Comparison of ENCODE assay signal across 11 cellular contexts in genomic region chr4:41590591-41590990, GRCh38. TPM values are rescaled to one million over a fixed set of nuclear protein-coding genes. Genes with fewer than 3 reads are reported as not detected.
DNase-seq lines count a peak whose midpoint lies in the region; ATAC-seq and TF ChIP-seq lines count a peak whose summit lies in the region.
"Had no signal": no experiment of that assay in that cellular context is flagged by ENCODE, and none has a peak within 500 bp of the region (broad histone marks: within the 10 kb centered on the region; RNA-seq: fewer than 3 reads in every experiment).

No MANE protein-coding gene starts in this region.

- H3K4me3 ChIP-seq in HEK293 (ENCODE audit: low read depth, low read length) (no peak overlapping the region), epithelial cell of esophagus (ENCODE audit: low read length) (no peak overlapping the region), gastrocnemius medialis (no peak overlapping the region)

- H3K27ac ChIP-seq in HEK293 (ENCODE audit: extremely low read depth, low read depth, low read length): no peak overlapping the region
- H3K27ac ChIP-seq in gastrocnemius medialis: peak overlapping the region; percentile 3 to 62 (median 51)
- H3K27ac ChIP-seq: foreskin keratinocyte had no signal

- peak; percentile 76 for DNase-seq in NCI-H510A treated with DMSO at 0.1 percent for 48 hours (lab: John Stamatoyannopoulos, UW)
- peak; percentile 46 for DNase-seq in epithelial cell of esophagus (ENCODE audit: low read depth)
- DNase-seq in gastrocnemius medialis: no peak
- DNase-seq in NCI-H1048 (lab: John Stamatoyannopoulos, UW): no peak
- no peak for DNase-seq in CD14-positive monocyte (ENCODE audit: low spot score)
- DNase-seq in hepatic stellate cell (ENCODE audit: low spot score): no peak
- DNase-seq: T-helper 17 cell had no signal

- TF ChIP-seq CTCF in HEK293 (tag by site-specific recombination; IDR thresholded peaks at IDR 0.05) (no peak), epithelial cell of esophagus (IDR thresholded peaks at IDR 0.05; ENCODE audit: insufficient read depth, low read depth, low read length, missing control alignments) (no peak), gastrocnemius medialis (IDR thresholded peaks at IDR 0.05 in 4 of 5, conservative IDR thresholded peaks at IDR 0.05 in 1 of 5) (no peak), CD14-positive monocyte (IDR thresholded peaks at IDR 0.05) (no peak)

- H3K4me3 Mint-ChIP-seq in CD14-positive monocyte: no peak overlapping the region
- H3K4me3 Mint-ChIP-seq: T-helper 17 cell had no signal

- H3K9me3 Mint-ChIP-seq in CD14-positive monocyte: peaks cover 0 to 4% (median 0%) of the 10 kb centered on the region in 7 donors

- ATAC-seq in gastrocnemius medialis: peak; percentile 32 to 34
- no peak for ATAC-seq in HG03378 (IDR thresholded peaks at IDR 0.05; ENCODE audit: unreplicated experiment)
- ATAC-seq: foreskin keratinocyte, sciatic nerve, T-helper 17 cell had no signal

- no peaks in the 10 kb centered on the region for H3K4me1 Mint-ChIP-seq in CD14-positive monocyte
- H3K4me1 Mint-ChIP-seq: T-helper 17 cell had no signal

- CTCF ChIA-PET in HEK293 (lab: Yijun Ruan, JAX): interaction anchor here (0.6 kb wide), 1 partner anchor 236 kb away, joined by 3 read pairs; no protein-coding TSS in a partner anchor

- intact Hi-C loops in gastrocnemius medialis (cut with DNase I; ENCODE audit: low total_unique reads): no loop called here
- intact Hi-C loops in CD14-positive monocyte (cut with micrococcal nuclease): no loop called here

- POLR2A ChIA-PET in HEK293 (lab: Yijun Ruan, JAX): no interaction called here

- H3K27ac Mint-ChIP-seq in CD14-positive monocyte: no peak overlapping the region
- H3K27ac Mint-ChIP-seq: T-helper 17 cell had no signal

- no peaks in the 10 kb centered on the region for H3K27me3 ChIP-seq in gastrocnemius medialis

- H3K9me3 ChIP-seq in HEK293 (ENCODE audit: control insufficient read depth, insufficient read depth, low read depth, low read length) (no peaks in the 10 kb centered on the region), gastrocnemius medialis (no peaks in the 10 kb centered on the region)

- H3K36me3 ChIP-seq in HEK293 (ENCODE audit: control insufficient read depth in 2 of 2, insufficient read depth in 1 of 2, low read length in 2 of 2): no peaks in the 10 kb centered on the region
- H3K36me3 ChIP-seq in gastrocnemius medialis: no peaks in the 10 kb centered on the region

- TF ChIP-seq POLR2A in gastrocnemius medialis (IDR thresholded peaks at IDR 0.05): no peak

- H3K4me1 ChIP-seq in HEK293 (ENCODE audit: control insufficient read depth, insufficient read depth, low read length): no peaks in the 10 kb centered on the region
- H3K4me1 ChIP-seq in gastrocnemius medialis: peaks cover 35 to 56% of the 10 kb centered on the region in 2 donors
- H3K4me1 ChIP-seq: foreskin keratinocyte had no signal

- in situ Hi-C loops in gastrocnemius medialis (cut with MboI; ENCODE audit: low sequenced_read_pairs in 4 of 4): no loop called here

- no peaks in the 10 kb centered on the region for H3K36me3 Mint-ChIP-seq in CD14-positive monocyte

- H3K27me3 Mint-ChIP-seq in CD14-positive monocyte (ENCODE audit: low read depth in 3 of 3): peaks cover 0 to 5% (median 3%) of the 10 kb centered on the region in 3 donors

TF ChIP-seq in HEK293, 187 proteins besides CTCF, POLR2A, EP300 and RAD21:
- TF ChIP-seq ZBTB17 (tag by site-specific recombination; IDR thresholded peaks at IDR 0.05) (peak; percentile 63; the same call in 1 of the 2 replicates), SETDB1 (IDR thresholded peaks at IDR 0.05; ENCODE audit: insufficient read length, low read length) (no peak), ZNF701 (tag by site-specific recombination; IDR thresholded peaks at IDR 0.05) (0 out of 2 replicates have a peak, but pooled peaks have one; percentile 45), OSR2 (tag by site-specific recombination; IDR thresholded peaks at IDR 0.05) (peak; percentile 33; the same call in 1 of the 2 replicates), FEZF1 (tag by site-specific recombination; IDR thresholded peaks at IDR 0.05) (peak; percentile 90), ZNF777 (tag by site-specific recombination; IDR thresholded peaks at IDR 0.05; ENCODE audit: borderline replicate concordance) (no peak), MZF1 (tag by site-specific recombination; IDR thresholded peaks at IDR 0.05; ENCODE audit: borderline replicate concordance) (0 out of 2 replicates have a peak, but pooled peaks have one; percentile 66), ZNF350 (tag by site-specific recombination; IDR thresholded peaks at IDR 0.05) (no peak)
- TF ChIP-seq, protein P1, sequence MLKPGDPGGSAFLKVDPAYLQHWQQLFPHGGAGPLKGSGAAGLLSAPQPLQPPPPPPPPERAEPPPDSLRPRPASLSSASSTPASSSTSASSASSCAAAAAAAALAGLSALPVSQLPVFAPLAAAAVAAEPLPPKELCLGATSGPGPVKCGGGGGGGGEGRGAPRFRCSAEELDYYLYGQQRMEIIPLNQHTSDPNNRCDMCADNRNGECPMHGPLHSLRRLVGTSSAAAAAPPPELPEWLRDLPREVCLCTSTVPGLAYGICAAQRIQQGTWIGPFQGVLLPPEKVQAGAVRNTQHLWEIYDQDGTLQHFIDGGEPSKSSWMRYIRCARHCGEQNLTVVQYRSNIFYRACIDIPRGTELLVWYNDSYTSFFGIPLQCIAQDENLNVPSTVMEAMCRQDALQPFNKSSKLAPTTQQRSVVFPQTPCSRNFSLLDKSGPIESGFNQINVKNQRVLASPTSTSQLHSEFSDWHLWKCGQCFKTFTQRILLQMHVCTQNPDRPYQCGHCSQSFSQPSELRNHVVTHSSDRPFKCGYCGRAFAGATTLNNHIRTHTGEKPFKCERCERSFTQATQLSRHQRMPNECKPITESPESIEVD (tag by site-specific recombination; IDR thresholded peaks at IDR 0.05): 0 out of 2 replicates have a peak, but pooled peaks have one; percentile 28
- TF ChIP-seq, protein P2, sequence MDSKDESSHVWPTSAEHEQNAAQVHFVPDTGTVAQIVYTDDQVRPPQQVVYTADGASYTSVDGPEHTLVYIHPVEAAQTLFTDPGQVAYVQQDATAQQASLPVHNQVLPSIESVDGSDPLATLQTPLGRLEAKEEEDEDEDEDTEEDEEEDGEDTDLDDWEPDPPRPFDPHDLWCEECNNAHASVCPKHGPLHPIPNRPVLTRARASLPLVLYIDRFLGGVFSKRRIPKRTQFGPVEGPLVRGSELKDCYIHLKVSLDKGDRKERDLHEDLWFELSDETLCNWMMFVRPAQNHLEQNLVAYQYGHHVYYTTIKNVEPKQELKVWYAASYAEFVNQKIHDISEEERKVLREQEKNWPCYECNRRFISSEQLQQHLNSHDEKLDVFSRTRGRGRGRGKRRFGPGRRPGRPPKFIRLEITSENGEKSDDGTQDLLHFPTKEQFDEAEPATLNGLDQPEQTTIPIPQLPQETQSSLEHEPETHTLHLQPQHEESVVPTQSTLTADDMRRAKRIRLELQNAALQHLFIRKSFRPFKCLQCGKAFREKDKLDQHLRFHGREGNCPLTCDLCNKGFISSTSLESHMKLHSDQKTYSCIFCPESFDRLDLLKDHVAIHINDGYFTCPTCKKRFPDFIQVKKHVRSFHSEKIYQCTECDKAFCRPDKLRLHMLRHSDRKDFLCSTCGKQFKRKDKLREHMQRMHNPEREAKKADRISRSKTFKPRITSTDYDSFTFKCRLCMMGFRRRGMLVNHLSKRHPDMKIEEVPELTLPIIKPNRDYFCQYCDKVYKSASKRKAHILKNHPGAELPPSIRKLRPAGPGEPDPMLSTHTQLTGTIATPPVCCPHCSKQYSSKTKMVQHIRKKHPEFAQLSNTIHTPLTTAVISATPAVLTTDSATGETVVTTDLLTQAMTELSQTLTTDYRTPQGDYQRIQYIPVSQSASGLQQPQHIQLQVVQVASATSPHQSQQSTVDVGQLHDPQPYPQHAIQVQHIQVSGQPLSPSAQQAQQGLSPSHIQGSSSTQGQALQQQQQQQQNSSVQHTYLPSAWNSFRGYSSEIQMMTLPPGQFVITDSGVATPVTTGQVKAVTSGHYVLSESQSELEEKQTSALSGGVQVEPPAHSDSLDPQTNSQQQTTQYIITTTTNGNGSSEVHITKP (tag by site-specific recombination; IDR thresholded peaks at IDR 0.05): 0 out of 2 replicates have a peak, but pooled peaks have one; percentile 10

RNA-seq across cellular contexts. Expression of gene LIMCH1, which starts 52.6 kb away (rescaled TPM):
- total RNA-seq in gastrocnemius medialis: 10 to 100 TPM; 36.2 to 71.4 (median 52.1) TPM
- polyA plus RNA-seq in CD14-positive monocyte: under 1 TPM; 0.25 to 0.32 TPM
- total RNA-seq: T-helper 17 cell had no signal

Comparison
In these comparisons a context has a peak if more than half of its experiments do, and no peak if none do; other contexts are left out.
1. DNase-seq: peak in NCI-H510A treated with DMSO at 0.1 percent for 48 hours (single experiment) and epithelial cell of esophagus (single experiment); none in gastrocnemius medialis (0 of 2), NCI-H1048 (single experiment), CD14-positive monocyte (single experiment) and hepatic stellate cell (single experiment).